ENCODE assay signal across 21 cellular contexts in the genomic region with DNA sequence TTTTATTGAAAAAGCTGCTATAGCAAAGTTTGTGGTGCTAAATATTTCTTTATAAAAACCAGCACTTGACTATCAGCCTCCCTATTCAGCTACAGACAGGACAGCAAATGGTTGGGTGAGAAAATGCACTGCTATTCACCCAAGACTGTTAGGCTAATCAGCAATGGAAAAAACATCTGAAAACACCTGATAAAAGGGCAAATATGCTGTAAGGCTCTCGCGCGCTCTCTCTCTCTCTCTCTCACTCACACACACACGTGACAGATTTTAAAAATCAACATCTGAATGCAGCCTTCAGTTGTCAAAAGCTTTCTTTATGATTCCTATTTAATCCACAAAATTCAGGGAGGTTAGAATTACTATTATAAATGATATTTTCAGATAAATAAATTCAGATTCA.
DNase-seq lines count a peak whose midpoint lies in the region; ATAC-seq, FAIRE-seq and TF ChIP-seq lines count a peak whose summit lies in the region.
"Had no signal": no experiment of that assay in that cellular context is flagged by ENCODE, and none has a peak within 500 bp of the region (broad histone marks: within the 10 kb centered on the region; RNA-seq: fewer than 3 reads in every experiment).

No MANE protein-coding gene starts in this region.

- no peaks in the 10 kb centered on the region for H3K4me1 Mint-ChIP-seq in stimulated activated naive CD8-positive, alpha-beta T cell treated with anti-CD3 and anti-CD28 coated beads, Interleukin-15, amount 100 ng/mL, for 72 hours

- H4K20me1 ChIP-seq in K562 (replicated peaks; ENCODE audit: control insufficient read depth, insufficient read depth, low read length) (no peaks in the 10 kb centered on the region), neural cell (ENCODE audit: insufficient read depth) (no peaks in the 10 kb centered on the region)
- H4K20me1 ChIP-seq: BLaER1 treated with 17β-estradiol and CSF1 and Interleukin-3, amounts not matched to agents 10 nM and 100 nM had no signal

- POLR2A ChIA-PET in K562 (lab: Yijun Ruan, JAX) = interaction anchor here (0.9 to 1.0 kb wide), 3 partner anchors 9 to 14 kb away, joined by 3 to 5 read pairs (median 4); no protein-coding TSS in a partner anchor

- no peaks in the 10 kb centered on the region for H3K27me3 ChIP-seq in K562 (ENCODE audit: control insufficient read depth in 2 of 2, insufficient read depth in 2 of 2, low read length in 2 of 2)
- no peaks in the 10 kb centered on the region for H3K27me3 ChIP-seq in body of pancreas
- no peaks in the 10 kb centered on the region for H3K27me3 ChIP-seq in neural cell (ENCODE audit: insufficient read depth, low read depth, low read length)
- no peaks in the 10 kb centered on the region for H3K27me3 ChIP-seq in BE2C
- H3K27me3 ChIP-seq: BLaER1 treated with 17β-estradiol and CSF1 and Interleukin-3, amounts not matched to agents 10 nM and 100 nM had no signal

- H3K36me3 ChIP-seq in K562 (ENCODE audit: control insufficient read depth, insufficient read depth, low read length) = no peaks in the 10 kb centered on the region
- H3K36me3 ChIP-seq in body of pancreas (replicated peaks in 1 of 2; ENCODE audit: insufficient read depth in 1 of 2, low read depth in 2 of 2) = no peaks in the 10 kb centered on the region
- no peaks in the 10 kb centered on the region for H3K36me3 ChIP-seq in neural cell (ENCODE audit: insufficient read depth, low read length)
- H3K36me3 ChIP-seq in BE2C = no peaks in the 10 kb centered on the region
- H3K36me3 ChIP-seq: BLaER1 treated with 17β-estradiol and CSF1 and Interleukin-3, amounts not matched to agents 10 nM and 100 nM had no signal

- peak overlapping the region; percentile 60; the same call in 1 of the 2 replicates for H3K4me2 ChIP-seq in K562 (ENCODE audit: insufficient read depth, low read length)
- H3K4me2 ChIP-seq in neural cell (ENCODE audit: low read length) = no peak overlapping the region
- H3K4me2 ChIP-seq: BLaER1 treated with 17β-estradiol and CSF1 and Interleukin-3, amounts not matched to agents 10 nM and 100 nM had no signal

- no peaks in the 10 kb centered on the region for H3K9me1 ChIP-seq in K562 (ENCODE audit: control insufficient read depth, insufficient read depth, low read length)

- peak; percentile 80 for ATAC-seq in K562
- peak; percentile 15 for ATAC-seq in body of pancreas
- no peak for ATAC-seq in stimulated activated naive CD8-positive, alpha-beta T cell treated with anti-CD3 and anti-CD28 coated beads, Interleukin-15, amount 100 ng/mL, for 72 hours
- ATAC-seq: CD8-positive, alpha-beta T cell had no signal

- H3K9me3 ChIP-seq in K562 (replicated peaks; ENCODE audit: control insufficient read depth, insufficient read depth, low read depth, low read length) (no peaks in the 10 kb centered on the region), body of pancreas (no peaks in the 10 kb centered on the region), neural cell (ENCODE audit: low read length) (no peaks in the 10 kb centered on the region), BE2C (no peaks in the 10 kb centered on the region)
- H3K9me3 ChIP-seq: BLaER1 treated with 17β-estradiol and CSF1 and Interleukin-3, amounts not matched to agents 10 nM and 100 nM; Caco-2 had no signal

- peaks cover 26% of the 10 kb centered on the region for H3K27me3 Mint-ChIP-seq in stimulated activated naive CD8-positive, alpha-beta T cell treated with anti-CD3 and anti-CD28 coated beads, Interleukin-15, amount 100 ng/mL, for 72 hours

- H3K4me3 Mint-ChIP-seq in stimulated activated naive CD8-positive, alpha-beta T cell treated with anti-CD3 and anti-CD28 coated beads, Interleukin-15, amount 100 ng/mL, for 72 hours = no peak overlapping the region
- H3K4me3 Mint-ChIP-seq: CD4-positive, alpha-beta T cell; CD8-positive, alpha-beta T cell had no signal

- H3K79me2 ChIP-seq in K562 (ENCODE audit: control insufficient read depth, insufficient read depth, low read length) (no peaks in the 10 kb centered on the region), neural cell (replicated peaks; ENCODE audit: insufficient read depth, low read length) (no peaks in the 10 kb centered on the region)

- CTCF ChIA-PET in K562 (lab: Yijun Ruan, JAX; ENCODE audit: low intra/inter-chr PET ratio) = no interaction called here

- peak; percentile 52; the same call in 1 of the 2 replicates for TF ChIP-seq EP300 in K562 (IDR thresholded peaks at IDR 0.05; ENCODE audit: low read length)
- TF ChIP-seq EP300 in neural cell (conservative IDR thresholded peaks at IDR 0.05; ENCODE audit: poor library complexity, severe bottlenecking) = no peak

- H3K9ac ChIP-seq in K562 (ENCODE audit: insufficient read depth in 1 of 2, low read depth in 2 of 2, low read length in 2 of 2) (no peak overlapping the region), neural cell (ENCODE audit: low read length) (no peak overlapping the region)
- H3K9ac ChIP-seq: BLaER1 treated with 17β-estradiol and CSF1 and Interleukin-3, amounts not matched to agents 10 nM and 100 nM had no signal

- no TSS peak for BruUV-seq in K562 (replicated peaks; lab: Mats Ljungman, UMichigan)

- H2AFZ ChIP-seq in K562 (ENCODE audit: low read depth, low read length) = peak overlapping the region; percentile 60
- H2AFZ ChIP-seq in neural cell (ENCODE audit: low read depth, low read length) = no peak overlapping the region

- H3K4me3 ChIP-seq in K562 = no peak overlapping the region
- no peak overlapping the region for H3K4me3 ChIP-seq in body of pancreas
- no peak overlapping the region for H3K4me3 ChIP-seq in neural cell (ENCODE audit: low read length)
- no peak overlapping the region for H3K4me3 ChIP-seq in BE2C (ENCODE audit: low read depth, low read length)
- H3K4me3 ChIP-seq: BLaER1 treated with 17β-estradiol and CSF1 and Interleukin-3, amounts not matched to agents 10 nM and 100 nM had no signal

- intact Hi-C loops in K562 (cut with micrococcal nuclease) (loop anchor here (10.0 kb wide), 1 partner anchor 111 kb away; no protein-coding TSS in a partner anchor), body of pancreas (cut with DNase I) (no loop called here)

- peak; percentile 26 for FAIRE-seq in K562 (lab: Jason Lieb, UNC)
- FAIRE-seq: A204.1, D721Med, G401.6, GM12891, GM19239 had no signal

- DNase-seq in K562 (ENCODE audit: extremely low read depth in 1 of 4, low spot score in 3 of 4) = peak in 2 of 4 experiments; percentile 33 to 61
- DNase-seq in body of pancreas = peak in 1 of 4 donors; percentile 12
- DNase-seq in stimulated activated naive CD8-positive, alpha-beta T cell treated with anti-CD3 and anti-CD28 coated beads, Interleukin-15, amount 100 ng/mL, for 72 hours = no peak
- no peak for DNase-seq in NCI-H1436 treated with DMSO at 0.1 percent for 48 hours (lab: John Stamatoyannopoulos, UW)
- no peak for DNase-seq in BE2C
- DNase-seq: 8988T; ACHN; Caco-2; Calu3; CD4-positive, alpha-beta T cell; CD8-positive, alpha-beta T cell; DMS79 treated with DMSO at 0.1 percent for 48 hours; GF-D8 had no signal

- in situ Hi-C loops in K562 (cut with MboI) = no loop called here

- TF ChIP-seq CTCF in K562 (IDR thresholded peaks at IDR 0.05 in 2 of 3, conservative IDR thresholded peaks at IDR 0.05 in 1 of 3; ENCODE audit: insufficient read depth in 2 of 3, low read depth in 1 of 3, low read length in 3 of 3) (no peak), body of pancreas (IDR thresholded peaks at IDR 0.05) (no peak), neural cell (IDR thresholded peaks at IDR 0.05; ENCODE audit: poor library complexity, severe bottlenecking) (no peak), BE2C (IDR thresholded peaks at IDR 0.05; ENCODE audit: low read depth, low read length) (no peak)

- TF ChIP-seq RAD21 in K562 (CRISPR knock-in tag; conservative IDR thresholded peaks at IDR 0.05 in 1 of 2, IDR thresholded peaks at IDR 0.05 in 1 of 2) (no peak), neural cell (conservative IDR thresholded peaks at IDR 0.05) (no peak)

- H3K27ac Mint-ChIP-seq in stimulated activated naive CD8-positive, alpha-beta T cell treated with anti-CD3 and anti-CD28 coated beads, Interleukin-15, amount 100 ng/mL, for 72 hours = no peak overlapping the region
- H3K27ac Mint-ChIP-seq: CD4-positive, alpha-beta T cell; CD8-positive, alpha-beta T cell had no signal

- peak overlapping the region; percentile 53; the same call in 1 of the 3 replicates for H3K27ac ChIP-seq in K562 (ENCODE audit: extremely low read depth, low read depth, low read length)
- H3K27ac ChIP-seq in body of pancreas = no peak overlapping the region
- H3K27ac ChIP-seq in neural cell (ENCODE audit: low read length) = no peak overlapping the region
- H3K27ac ChIP-seq: BLaER1 treated with 17β-estradiol and CSF1 and Interleukin-3, amounts not matched to agents 10 nM and 100 nM; C4-2B had no signal

- 0% methylated on average over 3 of the region's 4 CpGs for WGBS in K562 (ENCODE audit: insufficient coverage, low coverage, missing lambda C conversion rate)
- 19 to 28% methylated on average over 4 of the region's 4 CpGs for WGBS in body of pancreas, 2 donors

- no peaks in the 10 kb centered on the region for H3K9me3 Mint-ChIP-seq in stimulated activated naive CD8-positive, alpha-beta T cell treated with anti-CD3 and anti-CD28 coated beads, Interleukin-15, amount 100 ng/mL, for 72 hours
- H3K9me3 Mint-ChIP-seq: CD4-positive, alpha-beta T cell had no signal

- H3K9me2 ChIP-seq in neural cell (ENCODE audit: insufficient read depth, low read length) = no peaks in the 10 kb centered on the region

- TF ChIP-seq POLR2A in K562 (conservative IDR thresholded peaks at IDR 0.05) = no peak
- no peak for TF ChIP-seq POLR2A in body of pancreas (IDR thresholded peaks at IDR 0.05)

- H3K4me1 ChIP-seq in K562 (replicated peaks in 1 of 2; ENCODE audit: control insufficient read depth in 2 of 2, insufficient read depth in 2 of 2, low read length in 2 of 2) (peaks cover 0 to 19% of the 10 kb centered on the region in 2 experiments; a peak in 2 of 5 replicates), body of pancreas (peaks cover 9% of the 10 kb centered on the region), BE2C (no peaks in the 10 kb centered on the region)
- H3K4me1 ChIP-seq: BLaER1 treated with 17β-estradiol and CSF1 and Interleukin-3, amounts not matched to agents 10 nM and 100 nM; Caco-2 had no signal

- no peaks in the 10 kb centered on the region for H3F3A ChIP-seq in neural cell (ENCODE audit: insufficient read depth, low read length, poor library complexity, severe bottlenecking)

TF ChIP-seq in K562, 482 proteins besides CTCF, POLR2A, EP300 and RAD21 (continues in another document):
- 0 out of 2 replicates have a peak, but pooled peaks have one; percentile 19 for TF ChIP-seq ZNF212 (CRISPR knock-in tag; IDR thresholded peaks at IDR 0.05)
- no peak for TF ChIP-seq STAG1 (CRISPR knock-in tag; IDR thresholded peaks at IDR 0.05; ENCODE audit: borderline replicate concordance)
- TF ChIP-seq NR1H2 (CRISPR knock-in tag; IDR thresholded peaks at IDR 0.05) = no peak
- TF ChIP-seq ZNF174 (CRISPR knock-in tag; IDR thresholded peaks at IDR 0.05) = no peak

TF ChIP-seq in neural cell, 6 proteins besides CTCF, POLR2A, EP300 and RAD21 (continues in another document):
- TF ChIP-seq POLR2AphosphoS5 (IDR thresholded peaks at IDR 0.05) = peak; percentile 15
